13 cellular contexts compared by ENCODE assay signal in the genomic region with DNA sequence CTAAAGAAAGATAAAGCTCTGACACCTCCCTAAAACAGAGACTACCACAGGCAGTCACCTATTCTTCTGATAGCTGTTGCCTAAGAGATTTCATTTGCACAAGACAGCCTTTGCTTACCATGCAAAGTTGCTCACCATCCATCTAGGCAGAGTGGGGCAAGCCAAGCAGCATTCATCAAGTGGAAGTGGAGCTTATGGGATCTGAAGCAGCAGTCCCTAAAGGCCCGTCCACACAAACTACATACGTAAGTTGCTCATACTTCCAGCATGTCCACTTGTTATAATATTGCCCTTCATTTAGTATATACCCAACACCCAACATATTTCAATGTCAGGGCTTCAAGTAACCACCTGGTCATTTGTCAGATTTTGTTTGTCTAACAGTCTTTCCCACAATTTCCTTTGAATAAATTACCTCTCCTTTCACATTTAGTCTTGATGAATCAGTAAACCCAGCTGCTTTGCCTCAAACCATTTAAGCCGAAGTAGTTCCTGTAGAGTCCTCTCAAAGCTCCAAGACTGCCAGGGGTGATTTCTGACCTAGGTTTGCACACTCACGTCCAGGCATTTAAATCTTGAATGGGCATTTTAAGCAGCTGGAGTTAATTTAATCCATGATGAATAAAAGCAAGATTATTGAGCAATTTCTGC.
DNase-seq lines count a peak whose midpoint lies in the region; ATAC-seq, FAIRE-seq and TF ChIP-seq lines count a peak whose summit lies in the region.
"Had no signal": no experiment of that assay in that cellular context is flagged by ENCODE, and none has a peak within 500 bp of the region (broad histone marks: within the 10 kb centered on the region; RNA-seq: fewer than 3 reads in every experiment).

No MANE protein-coding gene starts in this region.

- POLR2A ChIA-PET in CD4-positive, alpha-beta memory T cell (lab: Charles Lee; ENCODE audit: partially characterized antibody), result no interaction called here

- no peak overlapping the region for H2AFZ ChIP-seq in keratinocyte (ENCODE audit: control insufficient read depth, low read length)

- peak overlapping the region in 1 of 7 donors; percentile 57 for H3K27ac Mint-ChIP-seq in CD4-positive, alpha-beta memory T cell
- H3K27ac Mint-ChIP-seq in activated naive CD8-positive, alpha-beta T cell treated with anti-CD3 and anti-CD28 coated beads for 36 hours, result no peak overlapping the region
- H3K27ac Mint-ChIP-seq: T-helper 2 cell treated with Interferon-gamma antibody and Interleukin-4, amounts not matched to agents 5 μg/mL and 100 μg/mL, for 36 hours had no signal

- H3K36me3 ChIP-seq in keratinocyte (ENCODE audit: control insufficient read depth in 2 of 2, extremely low read depth in 1 of 2, insufficient read depth in 2 of 2, low read length in 2 of 2), result peaks cover 0 to 9% of the 10 kb centered on the region in 2 experiments
- no peaks in the 10 kb centered on the region for H3K36me3 ChIP-seq in CD4-positive, alpha-beta memory T cell (ENCODE audit: insufficient read depth, low read length)

- ATAC-seq in GM18498 (IDR thresholded peaks at IDR 0.05; ENCODE audit: unreplicated experiment), result no peak

- no peaks in the 10 kb centered on the region for H3K9me1 ChIP-seq in keratinocyte (ENCODE audit: control insufficient read depth, extremely low read depth, insufficient read depth, low read length)

- H3K27me3 Mint-ChIP-seq in CD4-positive, alpha-beta memory T cell, result no peaks in the 10 kb centered on the region
- no peaks in the 10 kb centered on the region for H3K27me3 Mint-ChIP-seq in activated naive CD8-positive, alpha-beta T cell treated with anti-CD3 and anti-CD28 coated beads for 36 hours

- intact Hi-C loops in CD4-positive, alpha-beta memory T cell (cut with micrococcal nuclease), result no loop called here

- no peak overlapping the region for H3K9ac ChIP-seq in keratinocyte (ENCODE audit: control insufficient read depth, extremely low read depth, insufficient read depth, low read length)

- DNase-seq in AG08395 (ENCODE audit: low spot score) (peak; percentile 63), H54 (ENCODE audit: insufficient read length, low spot score) (no peak), amniotic epithelial cell (ENCODE audit: low read depth) (peak; percentile 96), keratinocyte (ENCODE audit: low read depth, low spot score) (no peak), D721Med (ENCODE audit: insufficient read length, low spot score) (no peak)
- no peak for DNase-seq in CD4-positive, alpha-beta memory T cell
- no peak for DNase-seq in activated naive CD8-positive, alpha-beta T cell treated with anti-CD3 and anti-CD28 coated beads for 36 hours
- DNase-seq: activated effector memory CD4-positive, alpha-beta T cell treated with anti-CD3 and anti-CD28 coated beads, Interleukin-2, amount 50 U/mL, for 16 hours; DMS 273 treated with DMSO at 0.1 percent for 48 hours had no signal

- H3K4me3 ChIP-seq in keratinocyte (ENCODE audit: control insufficient read depth in 2 of 3, extremely low read depth in 1 of 3, insufficient read depth in 2 of 3, low read depth in 1 of 3, low read length in 3 of 3), result no peak overlapping the region
- H3K4me3 ChIP-seq in CD4-positive, alpha-beta memory T cell (ENCODE audit: low read length in 2 of 2), result no peak overlapping the region

- dilution Hi-C loops in keratinocyte (cut with MboI; ENCODE audit: extremely low pct_ligation_motif_present, low sequenced_read_pairs), result no loop called here

- TF ChIP-seq POLR2A in H54 (IDR thresholded peaks at IDR 0.05; ENCODE audit: low read depth, low read length), result no peak

- no peaks in the 10 kb centered on the region for H3K79me2 ChIP-seq in keratinocyte (ENCODE audit: control insufficient read depth, insufficient read depth, low read length)

- H3K4me3 Mint-ChIP-seq in CD4-positive, alpha-beta memory T cell, result no peak overlapping the region
- no peak overlapping the region for H3K4me3 Mint-ChIP-seq in activated naive CD8-positive, alpha-beta T cell treated with anti-CD3 and anti-CD28 coated beads for 36 hours
- H3K4me3 Mint-ChIP-seq: T-helper 2 cell treated with Interferon-gamma antibody and Interleukin-4, amounts not matched to agents 5 μg/mL and 100 μg/mL, for 36 hours had no signal

- H3K27ac ChIP-seq in keratinocyte (ENCODE audit: control insufficient read depth, insufficient read depth, low read length), result no peak overlapping the region
- H3K27ac ChIP-seq in CD4-positive, alpha-beta memory T cell (ENCODE audit: low read depth, low read length), result no peak overlapping the region
- H3K27ac ChIP-seq: neutrophil had no signal

- H3K4me1 ChIP-seq in keratinocyte (ENCODE audit: control insufficient read depth, extremely low read depth, insufficient read depth, low read length), result peaks cover 10% of the 10 kb centered on the region
- no peaks in the 10 kb centered on the region for H3K4me1 ChIP-seq in CD4-positive, alpha-beta memory T cell (ENCODE audit: insufficient read depth, low read length)

- no peak overlapping the region for H3K4me2 ChIP-seq in keratinocyte (ENCODE audit: control insufficient read depth, extremely low read depth, insufficient read depth, low read depth, low read length)

- H3K9me3 Mint-ChIP-seq in CD4-positive, alpha-beta memory T cell, result peaks cover 0 to 4% (median 0%) of the 10 kb centered on the region in 8 donors
- peaks cover 3% of the 10 kb centered on the region for H3K9me3 Mint-ChIP-seq in activated naive CD8-positive, alpha-beta T cell treated with anti-CD3 and anti-CD28 coated beads for 36 hours
- H3K9me3 Mint-ChIP-seq: T-helper 2 cell treated with Interferon-gamma antibody and Interleukin-4, amounts not matched to agents 5 μg/mL and 100 μg/mL, for 36 hours had no signal

- peaks cover 10 to 19% of the 10 kb centered on the region in 2 donors for H3K36me3 Mint-ChIP-seq in CD4-positive, alpha-beta memory T cell
- peaks cover 11% of the 10 kb centered on the region for H3K36me3 Mint-ChIP-seq in activated naive CD8-positive, alpha-beta T cell treated with anti-CD3 and anti-CD28 coated beads for 36 hours

- TF ChIP-seq CTCF in keratinocyte (optimal IDR thresholded peaks at IDR 0.05 in 1 of 3, IDR thresholded peaks at IDR 0.05 in 1 of 3, conservative IDR thresholded peaks at IDR 0.05 in 1 of 3; ENCODE audit: extremely low read depth in 1 of 3, insufficient read depth in 2 of 3, low read length in 3 of 3), result no peak
- TF ChIP-seq CTCF in D721Med (IDR thresholded peaks at IDR 0.05; ENCODE audit: insufficient read depth, missing control alignments), result no peak

- no peaks in the 10 kb centered on the region for H3K27me3 ChIP-seq in keratinocyte (ENCODE audit: control insufficient read depth, extremely low read depth, insufficient read depth, low read length)
- no peaks in the 10 kb centered on the region for H3K27me3 ChIP-seq in CD4-positive, alpha-beta memory T cell (ENCODE audit: insufficient read depth, low read length)
- H3K27me3 ChIP-seq: neutrophil had no signal

- FAIRE-seq in H54 (lab: Jason Lieb, UNC), result peak; percentile 93
- FAIRE-seq in keratinocyte (lab: Jason Lieb, UNC), result peak; percentile 41
- no peak for FAIRE-seq in D721Med (lab: Jason Lieb, UNC)
- FAIRE-seq: frontal cortex had no signal

- CTCF ChIA-PET in CD4-positive, alpha-beta memory T cell (lab: Charles Lee; ENCODE audit: partially characterized antibody), result no interaction called here

- no peaks in the 10 kb centered on the region for H4K20me1 ChIP-seq in keratinocyte (ENCODE audit: control insufficient read depth, extremely low read depth, insufficient read depth, low read length)

- no peaks in the 10 kb centered on the region for H3K4me1 Mint-ChIP-seq in CD4-positive, alpha-beta memory T cell
- H3K4me1 Mint-ChIP-seq in activated naive CD8-positive, alpha-beta T cell treated with anti-CD3 and anti-CD28 coated beads for 36 hours, result peaks cover 24% of the 10 kb centered on the region

- no peaks in the 10 kb centered on the region for H3K9me3 ChIP-seq in keratinocyte (ENCODE audit: control insufficient read depth, low read depth, low read length)
- no peaks in the 10 kb centered on the region for H3K9me3 ChIP-seq in CD4-positive, alpha-beta memory T cell (ENCODE audit: control insufficient read depth in 1 of 2, low read length in 2 of 2)
- H3K9me3 ChIP-seq: neutrophil had no signal

Comparison
In these comparisons a context has a peak if more than half of its experiments do, and no peak if none do; other contexts are left out.
1. DNase-seq: peak in AG08395 (single experiment) and amniotic epithelial cell (single experiment); none in H54 (single experiment), keratinocyte (single experiment), D721Med (single experiment), CD4-positive, alpha-beta memory T cell (0 of 5) and activated naive CD8-positive, alpha-beta T cell treated with anti-CD3 and anti-CD28 coated beads for 36 hours (single experiment).